20 cellular contexts compared by ENCODE assay signal in genomic region chr15:100244796-100245495, GRCh38.
A peak's percentile ranks its signal among the peaks of the same experiment; 100 is the strongest.
DNase-seq lines count a peak whose midpoint lies in the region; ATAC-seq and TF ChIP-seq lines count a peak whose summit lies in the region.
"Had no signal": no experiment of that assay in that cellular context is flagged by ENCODE, and none has a peak within 500 bp of the region (broad histone marks: within the 10 kb centered on the region; RNA-seq: fewer than 3 reads in every experiment).

No MANE protein-coding gene starts in this region.

- H3K4me3 ChIP-seq in right atrium auricular region (no peak overlapping the region), epithelial cell of proximal tubule (ENCODE audit: low read depth, low read length) (no peak overlapping the region), neural progenitor cell (no peak overlapping the region)

- H3K9me3 ChIP-seq in right atrium auricular region (no peaks in the 10 kb centered on the region), neural progenitor cell (ENCODE audit: low read depth) (no peaks in the 10 kb centered on the region)

- H3K4me1 Mint-ChIP-seq in neural progenitor cell, result peaks cover 30% of the 10 kb centered on the region
- no peaks in the 10 kb centered on the region for H3K4me1 Mint-ChIP-seq in stimulated activated naive CD8-positive, alpha-beta T cell treated with anti-CD3 and anti-CD28 coated beads, Interleukin-15, amount 100 ng/mL, for 72 hours
- H3K4me1 Mint-ChIP-seq: CD14-positive monocyte had no signal

- H3F3A ChIP-seq in neural progenitor cell (ENCODE audit: low read depth), result peaks cover 16% of the 10 kb centered on the region

- H3K4me1 ChIP-seq in right atrium auricular region (peaks cover 0 to 14% of the 10 kb centered on the region in 2 donors), neural progenitor cell (peaks cover 21% of the 10 kb centered on the region)

- H3K27ac Mint-ChIP-seq in neural progenitor cell, result peak overlapping the region; percentile 57
- no peak overlapping the region for H3K27ac Mint-ChIP-seq in stimulated activated naive CD8-positive, alpha-beta T cell treated with anti-CD3 and anti-CD28 coated beads, Interleukin-15, amount 100 ng/mL, for 72 hours

- H3K4me3 Mint-ChIP-seq in neural progenitor cell, result no peak overlapping the region
- H3K4me3 Mint-ChIP-seq in stimulated activated naive CD8-positive, alpha-beta T cell treated with anti-CD3 and anti-CD28 coated beads, Interleukin-15, amount 100 ng/mL, for 72 hours, result no peak overlapping the region
- H3K4me3 Mint-ChIP-seq: CD14-positive monocyte had no signal

- H2AFZ ChIP-seq in neural progenitor cell (replicated peaks), result no peak overlapping the region

- H3K27me3 Mint-ChIP-seq in neural progenitor cell (ENCODE audit: insufficient read depth, low read depth), result peaks cover 13% of the 10 kb centered on the region
- H3K27me3 Mint-ChIP-seq in stimulated activated naive CD8-positive, alpha-beta T cell treated with anti-CD3 and anti-CD28 coated beads, Interleukin-15, amount 100 ng/mL, for 72 hours, result no peaks in the 10 kb centered on the region

- TF ChIP-seq CTCF in right atrium auricular region (IDR thresholded peaks at IDR 0.05), result no peak
- no peak for TF ChIP-seq CTCF in epithelial cell of proximal tubule (conservative IDR thresholded peaks at IDR 0.05; ENCODE audit: low read depth, low read length)
- no peak for TF ChIP-seq CTCF in neural progenitor cell (IDR thresholded peaks at IDR 0.05)

- H3K9me3 Mint-ChIP-seq in neural progenitor cell, result peaks cover 9% of the 10 kb centered on the region
- H3K9me3 Mint-ChIP-seq in stimulated activated naive CD8-positive, alpha-beta T cell treated with anti-CD3 and anti-CD28 coated beads, Interleukin-15, amount 100 ng/mL, for 72 hours, result peaks cover 0 to 11% of the 10 kb centered on the region in 2 donors

- ATAC-seq in stimulated activated naive CD8-positive, alpha-beta T cell treated with anti-CD3 and anti-CD28 coated beads, Interleukin-15, amount 100 ng/mL, for 72 hours, result no peak

- H3K36me3 ChIP-seq in right atrium auricular region, result no peaks in the 10 kb centered on the region
- H3K36me3 ChIP-seq in neural progenitor cell, result no peaks in the 10 kb centered on the region

- no peaks in the 10 kb centered on the region for H3K36me3 Mint-ChIP-seq in neural progenitor cell
- H3K36me3 Mint-ChIP-seq: CD14-positive monocyte had no signal

- H4K20me1 ChIP-seq in neural progenitor cell (ENCODE audit: low read depth), result no peaks in the 10 kb centered on the region

- H3K27me3 ChIP-seq in right atrium auricular region (no peaks in the 10 kb centered on the region), neural progenitor cell (no peaks in the 10 kb centered on the region)

- no peak overlapping the region for H3K9ac ChIP-seq in neural progenitor cell

- H3K27ac ChIP-seq in right atrium auricular region, result no peak overlapping the region
- H3K27ac ChIP-seq in neural progenitor cell, result no peak overlapping the region

- H3K4me2 ChIP-seq in neural progenitor cell, result no peak overlapping the region

- DNase-seq in cardiac septum (ENCODE audit: low spot score) (peak; percentile 67), right atrium auricular region (ENCODE audit: low spot score) (no peak), epithelial cell of proximal tubule (ENCODE audit: low read depth) (peak; percentile 27), neural progenitor cell (ENCODE audit: low spot score) (no peak), GM19240 (ENCODE audit: insufficient read length, low spot score) (no peak), NCI-H748 treated with DMSO at 0.1 percent for 48 hours (lab: John Stamatoyannopoulos, UW) (no peak), T-helper 9 cell (no peak)
- DNase-seq in stimulated activated naive CD8-positive, alpha-beta T cell treated with anti-CD3 and anti-CD28 coated beads, Interleukin-15, amount 100 ng/mL, for 72 hours, result no peak
- DNase-seq: 8988T, DMS53, GF-D8, IMR-90, NCI-H1105, NCI-H146, NCI-H2029, NCI-H226, NCI-H524, OCI-M1, SHP77 had no signal

- intact Hi-C loops in cardiac septum (cut with DNase I), result no loop called here

- H3K79me2 ChIP-seq in neural progenitor cell (ENCODE audit: low read depth), result no peaks in the 10 kb centered on the region

Comparison
In these comparisons a context has a peak if more than half of its experiments do, and no peak if none do; other contexts are left out.
1. DNase-seq: peak in cardiac septum (single experiment) and epithelial cell of proximal tubule (single experiment); none in right atrium auricular region (single experiment), neural progenitor cell (single experiment), GM19240 (single experiment), stimulated activated naive CD8-positive, alpha-beta T cell treated with anti-CD3 and anti-CD28 coated beads, Interleukin-15, amount 100 ng/mL, for 72 hours (0 of 2), NCI-H748 treated with DMSO at 0.1 percent for 48 hours (single experiment) and T-helper 9 cell (single experiment).